Comparison of ENCODE assay signal across 16 cellular contexts in the genomic region with DNA sequence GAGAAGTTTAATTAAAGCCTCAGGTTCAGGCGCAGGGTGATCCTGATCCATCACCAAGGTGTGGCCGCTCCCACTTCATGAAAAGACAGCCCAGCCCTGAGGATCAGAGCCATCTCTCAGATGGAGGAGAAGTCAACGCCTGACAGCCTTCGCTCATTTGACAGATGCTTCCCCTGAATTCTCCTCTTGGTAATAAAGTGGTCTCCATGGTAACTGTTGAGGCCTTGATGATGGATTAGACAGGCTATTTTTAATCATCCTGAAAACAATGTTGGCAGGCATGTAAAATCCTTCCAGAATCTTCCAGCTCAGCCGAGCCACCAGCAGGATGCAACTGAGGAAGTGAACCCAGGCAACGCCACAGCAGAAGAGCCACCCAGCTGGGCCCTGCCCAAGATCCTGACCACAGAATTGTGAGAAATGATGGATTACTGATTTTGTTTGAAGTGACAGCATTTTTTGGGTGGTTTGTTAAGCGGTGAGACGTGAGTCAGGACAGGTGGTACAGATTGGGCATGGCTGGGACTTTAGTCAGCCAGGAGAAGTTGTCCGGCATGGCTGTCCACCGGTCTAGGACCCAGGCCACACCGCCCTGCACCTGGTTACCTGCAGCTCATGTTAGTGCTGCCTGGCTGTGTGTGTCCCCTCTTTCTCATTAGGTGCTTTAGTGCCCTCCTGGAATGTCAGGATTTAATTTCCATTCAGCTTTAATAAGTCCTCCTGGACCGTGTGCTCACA.
A peak's percentile ranks its signal among the peaks of the same experiment; 100 is the strongest.
DNase-seq lines count a peak whose midpoint lies in the region; ATAC-seq and TF ChIP-seq lines count a peak whose summit lies in the region.
"Had no signal": no experiment of that assay in that cellular context is flagged by ENCODE, and none has a peak within 500 bp of the region (broad histone marks: within the 10 kb centered on the region; RNA-seq: fewer than 3 reads in every experiment).

No MANE protein-coding gene starts in this region.

- ATAC-seq in GM23338 (no peak), PC-3 (no peak)
- ATAC-seq: Right ventricle myocardium inferior had no signal

- H3K4me2 ChIP-seq in GM23338 (no peak overlapping the region; the same call in 1 of the 2 replicates), PC-3 (ENCODE audit: low read length) (peak overlapping the region; percentile 37; the same call in 1 of the 2 replicates), PC-9 (no peak overlapping the region)
- H3K4me2 ChIP-seq: SK-N-SH had no signal

- TF ChIP-seq CTCF in GM23338 (conservative IDR thresholded peaks at IDR 0.05; ENCODE audit: low read depth in 2 of 2) (no peak), PC-3 (conservative IDR thresholded peaks at IDR 0.05; ENCODE audit: low read depth, low read length) (no peak), endodermal cell (conservative IDR thresholded peaks at IDR 0.05) (no peak), spleen (IDR thresholded peaks at IDR 0.05 in 8 of 11, conservative IDR thresholded peaks at IDR 0.05 in 3 of 11) (no peak), PC-9 (conservative IDR thresholded peaks at IDR 0.05) (no peak)

- POLR2A ChIA-PET in PC-3 (lab: Charles Lee; ENCODE audit: unreplicated experiment) (no interaction called here), PC-9 (lab: Charles Lee; ENCODE audit: unreplicated experiment) (no interaction called here)

- DNase-seq in GM23338 (ENCODE audit: low spot score) (no peak), PC-3 (no peak), endodermal cell (no peak), spleen (peak; percentile 28), SK-N-DZ (ENCODE audit: low spot score) (no peak), PC-9 (no peak), COR-L47 (lab: John Stamatoyannopoulos, UW) (no peak)
- DNase-seq: CD4-positive, alpha-beta memory T cell; DND-41; GDM1; NCI-H1048; NCI-H146; NCI-H2081 treated with DMSO at 0.1 percent for 48 hours; SK-N-SH had no signal

- H3K9me3 ChIP-seq in PC-3 (ENCODE audit: low read length) (no peaks in the 10 kb centered on the region), endodermal cell (ENCODE audit: control insufficient read depth, low read length) (peaks cover 29% of the 10 kb centered on the region), spleen (peaks cover 0 to 9% (median 5%) of the 10 kb centered on the region in 8 donors), PC-9 (ENCODE audit: insufficient read depth, low read depth) (no peaks in the 10 kb centered on the region)
- H3K9me3 ChIP-seq: SK-N-SH had no signal

- H3K4me1 ChIP-seq in GM23338 (ENCODE audit: insufficient read depth) = peaks cover 13% of the 10 kb centered on the region; the same call in 1 of the 2 replicates
- peaks cover 6% of the 10 kb centered on the region for H3K4me1 ChIP-seq in PC-3 (ENCODE audit: insufficient read depth, low read length)
- peaks cover 7% of the 10 kb centered on the region for H3K4me1 ChIP-seq in endodermal cell (ENCODE audit: control insufficient read depth, insufficient read depth, low read length)
- peaks cover 0 to 19% (median 15%) of the 10 kb centered on the region in 6 donors for H3K4me1 ChIP-seq in spleen
- H3K4me1 ChIP-seq in PC-9 (replicated peaks; ENCODE audit: insufficient read depth) = no peaks in the 10 kb centered on the region

- H4K20me1 ChIP-seq in GM23338 (replicated peaks; ENCODE audit: insufficient read depth) (no peaks in the 10 kb centered on the region), PC-3 (ENCODE audit: low read length) (no peaks in the 10 kb centered on the region), PC-9 (ENCODE audit: insufficient read depth) (no peaks in the 10 kb centered on the region)

- H3K27me3 Mint-ChIP-seq in GM23338 (ENCODE audit: insufficient read depth, low read depth, poor library complexity) (peaks cover 18% of the 10 kb centered on the region), endodermal cell (ENCODE audit: insufficient read depth) (peaks cover 6% of the 10 kb centered on the region)

- H3K9me3 Mint-ChIP-seq in GM23338 (peaks cover 16% of the 10 kb centered on the region), endodermal cell (peaks cover 17% of the 10 kb centered on the region)

- CTCF ChIA-PET in PC-3 (lab: Charles Lee) (no interaction called here), PC-9 (lab: Charles Lee) (no interaction called here)

- H3K4me1 Mint-ChIP-seq in GM23338 = peaks cover 44% of the 10 kb centered on the region
- peaks cover 24% of the 10 kb centered on the region for H3K4me1 Mint-ChIP-seq in endodermal cell

- 91 to 93% methylated on average over 8 to 10 of the region's 12 CpGs for WGBS in endodermal cell (ENCODE audit: insufficient coverage in 1 of 2, insufficient read length in 1 of 2), 2 experiments
- 80 to 94% (median 88%) methylated on average over 12 of the region's 12 CpGs for WGBS in spleen, 5 donors

- H3K4me3 Mint-ChIP-seq in GM23338 (no peak overlapping the region), endodermal cell (no peak overlapping the region)
- H3K4me3 Mint-ChIP-seq: B cell; CD4-positive, alpha-beta memory T cell had no signal

- intact Hi-C loops in PC-3 (cut with micrococcal nuclease) = no loop called here
- intact Hi-C loops in spleen (cut with DNase I; ENCODE audit: low total_unique reads) = no loop called here
- intact Hi-C loops in PC-9 (cut with micrococcal nuclease; ENCODE audit: unreplicated experiment) = no loop called here

- H3K4me3 ChIP-seq in GM23338 = no peak overlapping the region
- no peak overlapping the region for H3K4me3 ChIP-seq in PC-3 (ENCODE audit: low read length)
- peak overlapping the region; percentile 43 for H3K4me3 ChIP-seq in endodermal cell (ENCODE audit: low read length)
- no peak overlapping the region for H3K4me3 ChIP-seq in spleen
- no peak overlapping the region for H3K4me3 ChIP-seq in PC-9

- no peaks in the 10 kb centered on the region for H3K36me3 ChIP-seq in GM23338 (ENCODE audit: insufficient read depth)
- H3K36me3 ChIP-seq in PC-3 (ENCODE audit: low read depth, low read length) = no peaks in the 10 kb centered on the region
- H3K36me3 ChIP-seq in endodermal cell (ENCODE audit: control insufficient read depth, insufficient read depth, low read length) = no peaks in the 10 kb centered on the region
- H3K36me3 ChIP-seq in spleen = no peaks in the 10 kb centered on the region
- no peaks in the 10 kb centered on the region for H3K36me3 ChIP-seq in PC-9 (ENCODE audit: low read depth)

- no peak overlapping the region for H3K27ac Mint-ChIP-seq in GM23338
- H3K27ac Mint-ChIP-seq in endodermal cell = no peak overlapping the region
- H3K27ac Mint-ChIP-seq: B cell had no signal

- no peak overlapping the region for H3K9ac ChIP-seq in PC-3 (ENCODE audit: low read length)
- no peak overlapping the region for H3K9ac ChIP-seq in endodermal cell (ENCODE audit: extremely low read depth, low read length, poor library complexity, severe bottlenecking)
- H3K9ac ChIP-seq: SK-N-SH had no signal

- BruUV-seq in PC-3 (replicated peaks; lab: Mats Ljungman, UMichigan) (no TSS peak), PC-9 (replicated peaks; lab: Mats Ljungman, UMichigan) (no TSS peak)

- TF ChIP-seq POLR2A in spleen (IDR thresholded peaks at IDR 0.05) = no peak

- H3K79me2 ChIP-seq in GM23338 (replicated peaks; ENCODE audit: insufficient read depth) (no peaks in the 10 kb centered on the region), PC-3 (ENCODE audit: low read length) (no peaks in the 10 kb centered on the region), PC-9 (ENCODE audit: low read depth) (no peaks in the 10 kb centered on the region)

- H3F3A ChIP-seq in GM23338 (replicated peaks; ENCODE audit: low read depth) (no peaks in the 10 kb centered on the region), PC-3 (ENCODE audit: low read length, unreplicated experiment) (no peaks in the 10 kb centered on the region), PC-9 (ENCODE audit: insufficient read depth, low read depth) (no peaks in the 10 kb centered on the region)

- no peaks in the 10 kb centered on the region for H3K9me2 ChIP-seq in GM23338 (ENCODE audit: insufficient read depth)
- H3K9me2 ChIP-seq in PC-3 (replicated peaks; ENCODE audit: low read length) = no peaks in the 10 kb centered on the region
- no peaks in the 10 kb centered on the region for H3K9me2 ChIP-seq in PC-9 (ENCODE audit: insufficient read depth)
- H3K9me2 ChIP-seq: SK-N-SH had no signal

- peaks cover 6% of the 10 kb centered on the region; the same call in 2 of the 3 replicates for H3K36me3 Mint-ChIP-seq in GM23338 (ENCODE audit: low read depth)
- H3K36me3 Mint-ChIP-seq in endodermal cell (ENCODE audit: low read depth) = peaks cover 2% of the 10 kb centered on the region
- H3K36me3 Mint-ChIP-seq: CD4-positive, alpha-beta memory T cell had no signal

- H3K27ac ChIP-seq in GM23338 (ENCODE audit: low read depth) = no peak overlapping the region
- 0 out of 2 replicates have a peak overlapping the region, but pooled peaks have one; percentile 26 for H3K27ac ChIP-seq in PC-3 (ENCODE audit: low read length)
- H3K27ac ChIP-seq in endodermal cell (ENCODE audit: low read depth, low read length) = no peak overlapping the region
- no peak overlapping the region for H3K27ac ChIP-seq in spleen
- H3K27ac ChIP-seq in PC-9 = no peak overlapping the region

- H3K27me3 ChIP-seq in GM23338 (ENCODE audit: insufficient read depth) = no peaks in the 10 kb centered on the region
- H3K27me3 ChIP-seq in PC-3 (ENCODE audit: low read length) = peaks cover 21% of the 10 kb centered on the region
- H3K27me3 ChIP-seq in endodermal cell (ENCODE audit: control insufficient read depth, insufficient read depth, low read length, poor library complexity, severe bottlenecking) = no peaks in the 10 kb centered on the region
- peaks cover 0 to 19% (median 9%) of the 10 kb centered on the region in 7 donors for H3K27me3 ChIP-seq in spleen (replicated peaks in 1 of 7)
- H3K27me3 ChIP-seq in PC-9 (ENCODE audit: insufficient read depth, low read depth) = peaks cover 64% of the 10 kb centered on the region

- H2AFZ ChIP-seq in GM23338 = no peak overlapping the region
- H2AFZ ChIP-seq in PC-3 (ENCODE audit: low read length) = no peak overlapping the region
- H2AFZ ChIP-seq in PC-9 = no peak overlapping the region

TF ChIP-seq in GM23338, 12 proteins besides CTCF, POLR2A, EP300 and RAD21:
- TF ChIP-seq ZNF331 (CRISPR knock-in tag; IDR thresholded peaks at IDR 0.05; ENCODE audit: low read depth) = peak; percentile 91
- TF ChIP-seq CREB1 (CRISPR knock-in tag; IDR thresholded peaks at IDR 0.05; ENCODE audit: low read depth) = no peak
